Comparison of ENCODE assay signal across 19 cellular contexts in the genomic region with DNA sequence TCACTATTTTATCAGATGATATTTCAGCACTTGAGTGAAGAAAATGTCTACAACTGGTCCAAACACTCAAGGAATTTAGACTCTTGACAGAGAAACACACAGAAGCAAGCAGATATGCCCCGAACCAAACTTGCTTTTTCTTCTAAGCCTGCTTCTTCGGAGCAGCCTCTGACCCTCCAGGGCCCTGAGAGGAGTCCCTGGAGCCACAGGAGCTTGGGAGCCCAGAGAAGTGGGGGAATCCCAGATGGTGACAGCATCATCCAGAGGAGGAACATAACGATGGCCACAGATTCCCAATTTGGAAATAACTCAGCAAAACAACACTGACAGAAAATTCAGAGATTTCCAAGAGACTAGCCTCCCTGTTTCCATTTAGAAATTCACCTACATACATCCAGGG. TPM values are rescaled to one million over a fixed set of nuclear protein-coding genes. Genes with fewer than 3 reads are reported as not detected.
DNase-seq lines count a peak whose midpoint lies in the region; ATAC-seq and TF ChIP-seq lines count a peak whose summit lies in the region.
"Had no signal": no experiment of that assay in that cellular context is flagged by ENCODE, and none has a peak within 500 bp of the region (broad histone marks: within the 10 kb centered on the region; RNA-seq: fewer than 3 reads in every experiment).

No MANE protein-coding gene starts in this region.

- DNase-seq in Calu3 (no peak), neural crest cell (ENCODE audit: low read depth, low spot score) (no peak), nephron progenitor cell (no peak), Right ventricle myocardium inferior (ENCODE audit: missing footprints) (no peak)
- DNase-seq: ACHN, NCI-H1092, NCI-H1417 treated with DMSO at 0.1 percent for 48 hours, NCI-H1694 treated with DMSO at 0.1 percent for 48 hours, NCI-H2081, NCI-H2227 treated with DMSO at 0.1 percent for 48 hours, NCI-H510A, NCI-H69, SJCRH30 had no signal

- H3K4me1 Mint-ChIP-seq in Calu3 (ENCODE audit: low read depth, unreplicated experiment) (peaks cover 70% of the 10 kb centered on the region), neural crest cell (peaks cover 4% of the 10 kb centered on the region), nephron progenitor cell (peaks cover 25% of the 10 kb centered on the region)

- H3K27me3 Mint-ChIP-seq in Calu3 (ENCODE audit: unreplicated experiment) (no peaks in the 10 kb centered on the region), neural crest cell (ENCODE audit: low read depth) (peaks cover 14% of the 10 kb centered on the region), nephron progenitor cell (ENCODE audit: low read depth, poor library complexity) (peaks cover 14% of the 10 kb centered on the region)

- BruUV-seq in Calu3 (replicated peaks; lab: Mats Ljungman, UMichigan), result no TSS peak

- H3K4me3 Mint-ChIP-seq in Calu3 (ENCODE audit: low read depth, unreplicated experiment), result no peak overlapping the region
- peak overlapping the region; percentile 49 for H3K4me3 Mint-ChIP-seq in neural crest cell
- H3K4me3 Mint-ChIP-seq in nephron progenitor cell, result no peak overlapping the region

- peak overlapping the region; percentile 71 for H3K27ac Mint-ChIP-seq in Calu3 (ENCODE audit: unreplicated experiment)
- no peak overlapping the region for H3K27ac Mint-ChIP-seq in neural crest cell (ENCODE audit: unreplicated experiment)
- H3K27ac Mint-ChIP-seq in nephron progenitor cell, result no peak overlapping the region

- no peak for TF ChIP-seq CTCF in Calu3 (IDR thresholded peaks at IDR 0.05; ENCODE audit: unreplicated experiment)
- TF ChIP-seq CTCF in VCaP (conservative IDR thresholded peaks at IDR 0.05), result no peak
- TF ChIP-seq CTCF in neural crest cell (conservative IDR thresholded peaks at IDR 0.05), result no peak
- no peak for TF ChIP-seq CTCF in nephron progenitor cell (IDR thresholded peaks at IDR 0.05)

- peaks cover 53% of the 10 kb centered on the region for H3K36me3 Mint-ChIP-seq in Calu3 (ENCODE audit: insufficient read depth, unreplicated experiment)
- no peaks in the 10 kb centered on the region for H3K36me3 Mint-ChIP-seq in neural crest cell (ENCODE audit: low read depth)
- no peaks in the 10 kb centered on the region for H3K36me3 Mint-ChIP-seq in nephron progenitor cell (ENCODE audit: low read depth)

- CTCF ChIA-PET in Calu3 (lab: Charles Lee), result interaction anchor here (0.5 to 3.1 kb wide), 2 partner anchors 26 to 53 kb away, joined by 4 to 12 read pairs; no protein-coding TSS in a partner anchor

- no peaks in the 10 kb centered on the region for H3K9me3 Mint-ChIP-seq in Calu3 (ENCODE audit: low read depth, unreplicated experiment)
- H3K9me3 Mint-ChIP-seq in neural crest cell, result no peaks in the 10 kb centered on the region
- no peaks in the 10 kb centered on the region for H3K9me3 Mint-ChIP-seq in nephron progenitor cell

- intact Hi-C loops in Calu3 (cut with micrococcal nuclease; ENCODE audit: unreplicated experiment) (no loop called here), Right ventricle myocardium inferior (cut with DNase I) (no loop called here)

- ATAC-seq in GM21360 (IDR thresholded peaks at IDR 0.05; ENCODE audit: unreplicated experiment) (no peak), GM18502 (IDR thresholded peaks at IDR 0.05; ENCODE audit: poor library complexity, unreplicated experiment) (no peak), Right ventricle myocardium inferior (no peak)
- ATAC-seq: Panc1, SK-N-SH treated with all-trans-retinoic acid at 6 μM for 48 hours had no signal

- peak overlapping the region; percentile 93; the same call in 1 of the 2 replicates for H3K27ac ChIP-seq in VCaP
- H3K27ac ChIP-seq: HL-60, SJCRH30 had no signal

RNA-seq across cellular contexts. Expression of a gene that starts 2.2 kb away (rescaled TPM):
- total RNA-seq in Calu3 (2022), result 176 and 215 TPM in 2 replicates
- 20.4 and 22.5 TPM in 2 replicates for total RNA-seq in neural crest cell
- 38.0 TPM for total RNA-seq in Right ventricle myocardium inferior

RNA-seq across cellular contexts. Expression of a gene that starts 28.1 kb away (rescaled TPM):
- total RNA-seq in Calu3 (2022), result not detected in 2 replicates
- not detected in 2 replicates for total RNA-seq in neural crest cell
- total RNA-seq in Right ventricle myocardium inferior, result not detected
- total RNA-seq: SJCRH30 had no signal

RNA-seq across cellular contexts. Expression of a gene that starts 29.8 kb away (rescaled TPM):
- total RNA-seq in Calu3 (2022), result 66.2 and 67.8 TPM in 2 replicates
- total RNA-seq in neural crest cell, result 5.0 and 6.1 TPM in 2 replicates
- total RNA-seq in Right ventricle myocardium inferior, result 2.8 TPM

RNA-seq across cellular contexts. Expression of a gene that starts 57.5 kb away (rescaled TPM):
- 0.38 TPM in 1 of 2 replicates, not detected in the other for total RNA-seq in Calu3 (2022)
- total RNA-seq in neural crest cell, result not detected in 2 replicates
- not detected for total RNA-seq in Right ventricle myocardium inferior
